ENCODE assay signal across 23 cellular contexts in genomic region chr15:53675832-53676231, GRCh38.
"Had no signal": no experiment of that assay in that cellular context is flagged by ENCODE, and none has a peak within 500 bp of the region (broad histone marks: within the 10 kb centered on the region; RNA-seq: fewer than 3 reads in every experiment).

No MANE protein-coding gene starts in this region.

- H3K4me1 Mint-ChIP-seq: activated CD4-positive, alpha-beta memory T cell treated with anti-CD3 and anti-CD28 coated beads, Interleukin-2, amount 10 ng/mL, durations not matched to agents 7 days and 5 days; activated CD4-positive, alpha-beta T cell treated with anti-CD3 and anti-CD28 coated beads, Interleukin-2, amount 10 ng/mL, durations not matched to agents 24 days and 14 days; activated naive CD4-positive, alpha-beta T cell treated with anti-CD3 and anti-CD28 coated beads, Interleukin-2, amount 10 ng/mL, durations not matched to agents 7 days and 5 days; mesothelial cell of epicardium; naive thymus-derived CD8-positive, alpha-beta T cell; stimulated activated memory B cell treated with anti-CD40 and anti-IgM and Interleukin-4, amounts not matched to agents 10 μg/mL and 1 μg/mL and 100 μg/mL, for 72 hours had no signal

- H3K9me3 Mint-ChIP-seq: activated CD4-positive, alpha-beta memory T cell treated with anti-CD3 and anti-CD28 coated beads, Interleukin-2, amount 10 ng/mL, durations not matched to agents 7 days and 5 days; activated CD4-positive, alpha-beta T cell treated with anti-CD3 and anti-CD28 coated beads, Interleukin-2, amount 10 ng/mL, durations not matched to agents 24 days and 14 days; activated naive CD4-positive, alpha-beta T cell treated with anti-CD3 and anti-CD28 coated beads, Interleukin-2, amount 10 ng/mL, durations not matched to agents 7 days and 5 days; mesothelial cell of epicardium; naive thymus-derived CD8-positive, alpha-beta T cell; neural progenitor cell had no signal

- H3K27ac Mint-ChIP-seq: activated CD4-positive, alpha-beta memory T cell treated with anti-CD3 and anti-CD28 coated beads, Interleukin-2, amount 10 ng/mL, durations not matched to agents 7 days and 5 days; activated CD4-positive, alpha-beta T cell treated with anti-CD3 and anti-CD28 coated beads, Interleukin-2, amount 10 ng/mL, durations not matched to agents 24 days and 14 days; activated naive CD4-positive, alpha-beta T cell treated with anti-CD3 and anti-CD28 coated beads, Interleukin-2, amount 10 ng/mL, durations not matched to agents 7 days and 5 days; activated T-cell treated with anti-CD3 and anti-CD28 coated beads, Interleukin-2, amount 50 U/mL, for 72 hours; dendritic cell treated with granulocyte-macrophage colony-stimulating factor and Interleukin-4, amounts not matched to agents 40 ng/mL and 50 ng/mL, for 4 days; mesothelial cell of epicardium; naive thymus-derived CD8-positive, alpha-beta T cell; neural progenitor cell; stimulated activated memory B cell treated with anti-CD40 and anti-IgM and Interleukin-4, amounts not matched to agents 10 μg/mL and 1 μg/mL and 100 μg/mL, for 72 hours had no signal

- DNase-seq: activated CD4-positive, alpha-beta memory T cell treated with anti-CD3 and anti-CD28 coated beads, Interleukin-2, amount 10 ng/mL, durations not matched to agents 7 days and 5 days; activated CD4-positive, alpha-beta T cell treated with anti-CD3 and anti-CD28 coated beads, Interleukin-2, amount 10 ng/mL, durations not matched to agents 24 days and 14 days; activated effector memory CD4-positive, alpha-beta T cell treated with anti-CD3 and anti-CD28 coated beads, Interleukin-2, amount 50 U/mL, for 16 hours; activated naive CD4-positive, alpha-beta T cell treated with anti-CD3 and anti-CD28 coated beads, Interleukin-2, amount 10 ng/mL, durations not matched to agents 7 days and 5 days; activated T-cell treated with anti-CD3 and anti-CD28 coated beads, Interleukin-2, amount 50 U/mL, for 72 hours; anterior cingulate cortex; body of pancreas; effector CD8-positive, alpha-beta T cell; erythroblast; foreskin keratinocyte; kidney glomerular epithelial cell; left ventricle myocardium inferior; mammary epithelial cell; naive thymus-derived CD8-positive, alpha-beta T cell; posterior cingulate gyrus; retina; sigmoid colon; stimulated activated CD4-positive, alpha-beta T cell treated with anti-CD3 and anti-CD28 coated beads, Interleukin-15, amount 100 ng/mL, for 24 hours; stomach had no signal

- H3K36me3 Mint-ChIP-seq: activated naive CD4-positive, alpha-beta T cell treated with anti-CD3 and anti-CD28 coated beads, Interleukin-2, amount 10 ng/mL, durations not matched to agents 7 days and 5 days; mesothelial cell of epicardium; naive thymus-derived CD8-positive, alpha-beta T cell; neural progenitor cell; stimulated activated memory B cell treated with anti-CD40 and anti-IgM and Interleukin-4, amounts not matched to agents 10 μg/mL and 1 μg/mL and 100 μg/mL, for 72 hours had no signal

- H3K27me3 Mint-ChIP-seq: activated CD4-positive, alpha-beta memory T cell treated with anti-CD3 and anti-CD28 coated beads, Interleukin-2, amount 10 ng/mL, durations not matched to agents 7 days and 5 days; activated CD4-positive, alpha-beta T cell treated with anti-CD3 and anti-CD28 coated beads, Interleukin-2, amount 10 ng/mL, durations not matched to agents 24 days and 14 days; activated naive CD4-positive, alpha-beta T cell treated with anti-CD3 and anti-CD28 coated beads, Interleukin-2, amount 10 ng/mL, durations not matched to agents 7 days and 5 days; dendritic cell treated with granulocyte-macrophage colony-stimulating factor and Interleukin-4, amounts not matched to agents 40 ng/mL and 50 ng/mL, for 4 days had no signal

- H3K4me3 Mint-ChIP-seq: activated CD4-positive, alpha-beta memory T cell treated with anti-CD3 and anti-CD28 coated beads, Interleukin-2, amount 10 ng/mL, durations not matched to agents 7 days and 5 days; activated CD4-positive, alpha-beta T cell treated with anti-CD3 and anti-CD28 coated beads, Interleukin-2, amount 10 ng/mL, durations not matched to agents 24 days and 14 days; activated naive CD4-positive, alpha-beta T cell treated with anti-CD3 and anti-CD28 coated beads, Interleukin-2, amount 10 ng/mL, durations not matched to agents 7 days and 5 days; activated T-cell treated with anti-CD3 and anti-CD28 coated beads, Interleukin-2, amount 50 U/mL, for 72 hours; dendritic cell treated with granulocyte-macrophage colony-stimulating factor and Interleukin-4, amounts not matched to agents 40 ng/mL and 50 ng/mL, for 4 days; mesothelial cell of epicardium; naive thymus-derived CD8-positive, alpha-beta T cell; neural progenitor cell; stimulated activated memory B cell treated with anti-CD40 and anti-IgM and Interleukin-4, amounts not matched to agents 10 μg/mL and 1 μg/mL and 100 μg/mL, for 72 hours had no signal
